1 cellular context compared by ENCODE assay signal in the genomic region with DNA sequence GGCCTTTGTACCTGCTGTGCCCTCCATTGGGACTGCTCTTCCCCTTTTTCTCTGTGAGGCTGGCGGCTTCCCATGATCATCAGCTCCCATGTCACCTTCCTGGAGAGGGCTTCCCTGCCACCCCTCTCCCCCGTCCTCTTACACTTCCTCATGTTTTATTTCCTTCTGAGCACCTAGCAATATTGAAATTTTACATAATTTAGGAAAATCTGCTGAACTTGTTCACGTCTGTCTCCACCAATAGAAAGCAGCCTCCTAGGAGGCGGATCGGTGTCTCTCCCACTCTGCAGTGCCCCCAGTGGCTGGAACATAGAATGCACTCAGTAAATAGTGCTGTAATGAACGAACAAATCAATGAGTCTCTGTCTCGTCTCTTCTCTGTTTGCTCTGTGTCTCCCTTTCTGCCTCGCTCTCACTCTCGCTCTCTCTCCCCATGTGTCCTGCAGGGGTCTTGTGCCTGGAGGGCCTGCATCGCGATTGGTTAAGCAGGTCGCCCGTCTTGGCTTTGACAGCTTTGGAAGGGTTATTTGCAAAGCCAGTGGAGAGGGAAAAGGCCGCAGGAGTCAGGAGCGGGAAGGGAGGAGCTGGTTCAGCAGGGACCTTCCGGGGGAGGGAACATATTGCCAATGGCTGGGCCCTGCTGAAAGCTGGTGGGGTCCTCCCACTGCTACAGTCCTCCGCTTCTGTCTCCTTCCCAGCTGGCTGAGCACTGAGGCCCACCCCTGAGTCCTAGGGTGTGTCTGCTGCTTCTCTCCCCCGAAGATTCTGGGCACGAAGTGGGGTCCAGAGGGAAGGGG.
TF ChIP-seq lines count a peak whose summit lies in the region.

No MANE protein-coding gene starts in this region.

TF ChIP-seq in HepG2, 621 proteins besides CTCF, POLR2A, EP300 and RAD21 (continued from another document):
- TF ChIP-seq, protein P1, sequence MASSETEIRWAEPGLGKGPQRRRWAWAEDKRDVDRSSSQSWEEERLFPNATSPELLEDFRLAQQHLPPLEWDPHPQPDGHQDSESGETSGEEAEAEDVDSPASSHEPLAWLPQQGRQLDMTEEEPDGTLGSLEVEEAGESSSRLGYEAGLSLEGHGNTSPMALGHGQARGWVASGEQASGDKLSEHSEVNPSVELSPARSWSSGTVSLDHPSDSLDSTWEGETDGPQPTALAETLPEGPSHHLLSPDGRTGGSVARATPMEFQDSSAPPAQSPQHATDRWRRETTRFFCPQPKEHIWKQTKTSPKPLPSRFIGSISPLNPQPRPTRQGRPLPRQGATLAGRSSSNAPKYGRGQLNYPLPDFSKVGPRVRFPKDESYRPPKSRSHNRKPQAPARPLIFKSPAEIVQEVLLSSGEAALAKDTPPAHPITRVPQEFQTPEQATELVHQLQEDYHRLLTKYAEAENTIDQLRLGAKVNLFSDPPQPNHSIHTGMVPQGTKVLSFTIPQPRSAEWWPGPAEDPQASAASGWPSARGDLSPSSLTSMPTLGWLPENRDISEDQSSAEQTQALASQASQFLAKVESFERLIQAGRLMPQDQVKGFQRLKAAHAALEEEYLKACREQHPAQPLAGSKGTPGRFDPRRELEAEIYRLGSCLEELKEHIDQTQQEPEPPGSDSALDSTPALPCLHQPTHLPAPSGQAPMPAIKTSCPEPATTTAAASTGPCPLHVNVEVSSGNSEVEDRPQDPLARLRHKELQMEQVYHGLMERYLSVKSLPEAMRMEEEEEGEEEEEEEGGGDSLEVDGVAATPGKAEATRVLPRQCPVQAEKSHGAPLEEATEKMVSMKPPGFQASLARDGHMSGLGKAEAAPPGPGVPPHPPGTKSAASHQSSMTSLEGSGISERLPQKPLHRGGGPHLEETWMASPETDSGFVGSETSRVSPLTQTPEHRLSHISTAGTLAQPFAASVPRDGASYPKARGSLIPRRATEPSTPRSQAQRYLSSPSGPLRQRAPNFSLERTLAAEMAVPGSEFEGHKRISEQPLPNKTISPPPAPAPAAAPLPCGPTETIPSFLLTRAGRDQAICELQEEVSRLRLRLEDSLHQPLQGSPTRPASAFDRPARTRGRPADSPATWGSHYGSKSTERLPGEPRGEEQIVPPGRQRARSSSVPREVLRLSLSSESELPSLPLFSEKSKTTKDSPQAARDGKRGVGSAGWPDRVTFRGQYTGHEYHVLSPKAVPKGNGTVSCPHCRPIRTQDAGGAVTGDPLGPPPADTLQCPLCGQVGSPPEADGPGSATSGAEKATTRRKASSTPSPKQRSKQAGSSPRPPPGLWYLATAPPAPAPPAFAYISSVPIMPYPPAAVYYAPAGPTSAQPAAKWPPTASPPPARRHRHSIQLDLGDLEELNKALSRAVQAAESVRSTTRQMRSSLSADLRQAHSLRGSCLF (CRISPR knock-in tag; IDR thresholded peaks at IDR 0.05; ENCODE audit: borderline replicate concordance): no peak
- TF ChIP-seq KDM5B (CRISPR knock-in tag; IDR thresholded peaks at IDR 0.05; ENCODE audit: borderline replicate concordance): peak; percentile 69
- no peak for TF ChIP-seq ZNF30 (CRISPR knock-in tag; IDR thresholded peaks at IDR 0.05)
- TF ChIP-seq, protein P2, sequence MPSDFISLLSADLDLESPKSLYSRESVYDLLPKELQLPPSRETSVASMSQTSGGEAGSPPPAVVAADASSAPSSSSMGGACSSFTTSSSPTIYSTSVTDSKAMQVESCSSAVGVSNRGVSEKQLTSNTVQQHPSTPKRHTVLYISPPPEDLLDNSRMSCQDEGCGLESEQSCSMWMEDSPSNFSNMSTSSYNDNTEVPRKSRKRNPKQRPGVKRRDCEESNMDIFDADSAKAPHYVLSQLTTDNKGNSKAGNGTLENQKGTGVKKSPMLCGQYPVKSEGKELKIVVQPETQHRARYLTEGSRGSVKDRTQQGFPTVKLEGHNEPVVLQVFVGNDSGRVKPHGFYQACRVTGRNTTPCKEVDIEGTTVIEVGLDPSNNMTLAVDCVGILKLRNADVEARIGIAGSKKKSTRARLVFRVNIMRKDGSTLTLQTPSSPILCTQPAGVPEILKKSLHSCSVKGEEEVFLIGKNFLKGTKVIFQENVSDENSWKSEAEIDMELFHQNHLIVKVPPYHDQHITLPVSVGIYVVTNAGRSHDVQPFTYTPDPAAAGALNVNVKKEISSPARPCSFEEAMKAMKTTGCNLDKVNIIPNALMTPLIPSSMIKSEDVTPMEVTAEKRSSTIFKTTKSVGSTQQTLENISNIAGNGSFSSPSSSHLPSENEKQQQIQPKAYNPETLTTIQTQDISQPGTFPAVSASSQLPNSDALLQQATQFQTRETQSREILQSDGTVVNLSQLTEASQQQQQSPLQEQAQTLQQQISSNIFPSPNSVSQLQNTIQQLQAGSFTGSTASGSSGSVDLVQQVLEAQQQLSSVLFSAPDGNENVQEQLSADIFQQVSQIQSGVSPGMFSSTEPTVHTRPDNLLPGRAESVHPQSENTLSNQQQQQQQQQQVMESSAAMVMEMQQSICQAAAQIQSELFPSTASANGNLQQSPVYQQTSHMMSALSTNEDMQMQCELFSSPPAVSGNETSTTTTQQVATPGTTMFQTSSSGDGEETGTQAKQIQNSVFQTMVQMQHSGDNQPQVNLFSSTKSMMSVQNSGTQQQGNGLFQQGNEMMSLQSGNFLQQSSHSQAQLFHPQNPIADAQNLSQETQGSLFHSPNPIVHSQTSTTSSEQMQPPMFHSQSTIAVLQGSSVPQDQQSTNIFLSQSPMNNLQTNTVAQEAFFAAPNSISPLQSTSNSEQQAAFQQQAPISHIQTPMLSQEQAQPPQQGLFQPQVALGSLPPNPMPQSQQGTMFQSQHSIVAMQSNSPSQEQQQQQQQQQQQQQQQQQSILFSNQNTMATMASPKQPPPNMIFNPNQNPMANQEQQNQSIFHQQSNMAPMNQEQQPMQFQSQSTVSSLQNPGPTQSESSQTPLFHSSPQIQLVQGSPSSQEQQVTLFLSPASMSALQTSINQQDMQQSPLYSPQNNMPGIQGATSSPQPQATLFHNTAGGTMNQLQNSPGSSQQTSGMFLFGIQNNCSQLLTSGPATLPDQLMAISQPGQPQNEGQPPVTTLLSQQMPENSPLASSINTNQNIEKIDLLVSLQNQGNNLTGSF (CRISPR knock-in tag; IDR thresholded peaks at IDR 0.05): 0 out of 2 replicates have a peak, but pooled peaks have one; percentile 17
- TF ChIP-seq ZBTB7B (CRISPR knock-in tag; IDR thresholded peaks at IDR 0.05): peak; percentile 43; the same call in 1 of the 2 replicates
- TF ChIP-seq GABPA (IDR thresholded peaks at IDR 0.05; ENCODE audit: low read depth, low read length): peak; percentile 50
- peak; percentile 72 for TF ChIP-seq GABPA (CRISPR knock-in tag; IDR thresholded peaks at IDR 0.05; ENCODE audit: low read depth)
- peak; percentile 49; the same call in 1 of the 2 replicates for TF ChIP-seq SP4 (CRISPR knock-in tag; IDR thresholded peaks at IDR 0.05)
- TF ChIP-seq RBM39 (IDR thresholded peaks at IDR 0.05; ENCODE audit: low read depth, low read length, poor library complexity, severe bottlenecking): peak; percentile 66
- peak; percentile 21; the same call in 1 of the 2 replicates for TF ChIP-seq KAT8 (CRISPR knock-in tag; IDR thresholded peaks at IDR 0.05)
- peak; percentile 29; the same call in 1 of the 2 replicates for TF ChIP-seq ZNF552 (CRISPR knock-in tag; IDR thresholded peaks at IDR 0.05; ENCODE audit: borderline replicate concordance)
- peak; percentile 85; the same call in 1 of the 2 replicates for TF ChIP-seq SALL1 (CRISPR knock-in tag; IDR thresholded peaks at IDR 0.05)
- TF ChIP-seq HNRNPH1 (optimal IDR thresholded peaks at IDR 0.05; ENCODE audit: low read depth, low read length): peak; percentile 21
- TF ChIP-seq, protein P3, sequence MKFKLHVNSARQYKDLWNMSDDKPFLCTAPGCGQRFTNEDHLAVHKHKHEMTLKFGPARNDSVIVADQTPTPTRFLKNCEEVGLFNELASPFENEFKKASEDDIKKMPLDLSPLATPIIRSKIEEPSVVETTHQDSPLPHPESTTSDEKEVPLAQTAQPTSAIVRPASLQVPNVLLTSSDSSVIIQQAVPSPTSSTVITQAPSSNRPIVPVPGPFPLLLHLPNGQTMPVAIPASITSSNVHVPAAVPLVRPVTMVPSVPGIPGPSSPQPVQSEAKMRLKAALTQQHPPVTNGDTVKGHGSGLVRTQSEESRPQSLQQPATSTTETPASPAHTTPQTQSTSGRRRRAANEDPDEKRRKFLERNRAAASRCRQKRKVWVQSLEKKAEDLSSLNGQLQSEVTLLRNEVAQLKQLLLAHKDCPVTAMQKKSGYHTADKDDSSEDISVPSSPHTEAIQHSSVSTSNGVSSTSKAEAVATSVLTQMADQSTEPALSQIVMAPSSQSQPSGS (CRISPR knock-in tag; IDR thresholded peaks at IDR 0.05): no peak
- TF ChIP-seq ERF (CRISPR knock-in tag; IDR thresholded peaks at IDR 0.05): peak; percentile 53
- TF ChIP-seq ZNF253 (CRISPR knock-in tag; IDR thresholded peaks at IDR 0.05; ENCODE audit: borderline replicate concordance): no peak
TF ChIP-seq in HepG2: peak in this region for 216.
